Comparison of ENCODE assay signal across 8 cellular contexts in genomic region chr15:78750974-78751601, GRCh38.
A peak's percentile ranks its signal among the peaks of the same experiment; 100 is the strongest.
DNase-seq lines count a peak whose midpoint lies in the region; ATAC-seq and TF ChIP-seq lines count a peak whose summit lies in the region.
"Not testable (repeated sequence)": the region's sequence is repeated elsewhere in the genome, so short reads cannot be mapped to it uniquely, and the experiment has no call there.

No MANE protein-coding gene starts in this region.

- CTCF ChIA-PET in OCI-LY7 (lab: Charles Lee; ENCODE audit: unreplicated experiment): not testable (repeated sequence)

- H3K4me3 ChIP-seq in OCI-LY7 (ENCODE audit: low read depth, low read length, poor library complexity, severe bottlenecking) (peak overlapping the region; percentile 23), epithelial cell of proximal tubule (ENCODE audit: low read depth, low read length) (peak overlapping the region; percentile 26)

- not testable (repeated sequence) for H3K4me1 ChIP-seq in OCI-LY7 (ENCODE audit: insufficient read depth, low read length, poor library complexity, severe bottlenecking)

- TF ChIP-seq CTCF in OCI-LY7 (conservative IDR thresholded peaks at IDR 0.05; ENCODE audit: low read length) (peak; percentile 74), epithelial cell of proximal tubule (conservative IDR thresholded peaks at IDR 0.05; ENCODE audit: low read depth, low read length) (peak; percentile 71)

- peak overlapping the region; percentile 55 for H3K4me2 ChIP-seq in OCI-LY7 (ENCODE audit: low read length)

- intact Hi-C loops in OCI-LY7 (cut with micrococcal nuclease; ENCODE audit: unreplicated experiment): loop anchor here (1.0 to 10.0 kb wide), 3 partner anchors 114 to 254 kb away; no protein-coding TSS in a partner anchor

- H3K9me2 ChIP-seq in OCI-LY7 (ENCODE audit: insufficient read depth, low read length): not testable (repeated sequence)

- peak; percentile 85 for ATAC-seq in GM21786 (IDR thresholded peaks at IDR 0.05; ENCODE audit: unreplicated experiment)

- not testable (repeated sequence) for H2AFZ ChIP-seq in OCI-LY7 (ENCODE audit: low read length)

- POLR2A ChIA-PET in OCI-LY7 (lab: Charles Lee): interaction anchor here (0.6 kb wide), 1 partner anchor 570 kb away, joined by 5 read pairs; no protein-coding TSS in a partner anchor

- not testable (repeated sequence) for H3K27ac ChIP-seq in OCI-LY7 (ENCODE audit: low read depth, low read length, poor library complexity, severe bottlenecking)

- TF ChIP-seq RAD21 in Ishikawa (IDR thresholded peaks at IDR 0.05; ENCODE audit: low read depth): peak; percentile 96

- DNase-seq in DMS53 (lab: John Stamatoyannopoulos, UW) (peak; percentile 92), OCI-LY7 (ENCODE audit: low spot score) (peak; percentile 93), activated T-cell treated with anti-CD3 and anti-CD28 coated beads for 4 hours (peak; percentile 85), myocyte (ENCODE audit: low read depth) (peak; percentile 93)
- DNase-seq in epithelial cell of proximal tubule (ENCODE audit: low read depth): not testable (repeated sequence)
- DNase-seq in stimulated activated CD8-positive, alpha-beta memory T cell treated with anti-CD3 and anti-CD28 coated beads, Interleukin-4, amount 100 ng/mL, for 4 hours (ENCODE audit: low read depth in 2 of 2, low spot score in 1 of 2): peak; percentile 69 to 73

- H3K36me3 ChIP-seq in OCI-LY7 (ENCODE audit: insufficient read depth, low read length): not testable (repeated sequence)

- TF ChIP-seq EP300 in Ishikawa (IDR thresholded peaks at IDR 0.05; ENCODE audit: borderline replicate concordance): not testable (repeated sequence)

- not testable (repeated sequence) for H4K20me1 ChIP-seq in OCI-LY7 (ENCODE audit: insufficient read depth, low read length)

- not testable (repeated sequence) for H3K9me3 ChIP-seq in OCI-LY7 (ENCODE audit: low read length)

- not testable (repeated sequence) for BruUV-seq in OCI-LY7 (replicated peaks; lab: Mats Ljungman, UMichigan)

- not testable (repeated sequence) for H3K79me2 ChIP-seq in OCI-LY7 (ENCODE audit: insufficient read depth, low read depth, low read length)

TF ChIP-seq in Ishikawa, 13 proteins besides CTCF, POLR2A, EP300 and RAD21:
- TF ChIP-seq EGR1 (IDR thresholded peaks at IDR 0.05): 0 out of 2 replicates have a peak, but pooled peaks have one; percentile 14
- TF ChIP-seq TEAD4 (IDR thresholded peaks at IDR 0.05): 0 out of 2 replicates have a peak, but pooled peaks have one; percentile 26
- TF ChIP-seq MAX (IDR thresholded peaks at IDR 0.05): peak; percentile 25; the same call in 1 of the 2 replicates
